ENCODE assay signal across 18 cellular contexts in the genomic region with DNA sequence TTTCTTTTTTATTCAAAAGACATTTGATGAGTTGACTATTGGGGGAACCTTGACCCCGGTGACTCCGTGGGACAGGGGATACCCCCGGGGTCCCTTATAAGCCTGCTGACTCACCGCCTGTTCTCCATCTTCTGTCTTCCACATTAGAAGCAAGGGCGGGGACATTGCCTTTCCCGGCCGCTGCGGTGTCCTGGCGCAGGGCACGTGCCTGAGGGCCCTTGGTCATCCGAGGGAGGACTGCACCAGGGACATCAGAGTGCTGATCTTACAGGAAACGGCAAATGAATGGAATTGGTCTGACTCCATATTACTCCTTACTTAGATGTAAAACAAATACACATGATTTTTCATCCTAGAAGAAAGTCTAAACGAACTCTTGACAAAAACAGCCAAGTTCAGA.
DNase-seq lines count a peak whose midpoint lies in the region; ATAC-seq, FAIRE-seq and TF ChIP-seq lines count a peak whose summit lies in the region.
"Had no signal": no experiment of that assay in that cellular context is flagged by ENCODE, and none has a peak within 500 bp of the region (broad histone marks: within the 10 kb centered on the region; RNA-seq: fewer than 3 reads in every experiment).

No MANE protein-coding gene starts in this region.

- CTCF ChIA-PET in K562 (lab: Yijun Ruan, JAX; ENCODE audit: low intra/inter-chr PET ratio) = interaction anchor here (0.6 kb wide), 1 partner anchor 485 kb away, joined by 3 read pairs; no protein-coding TSS in a partner anchor
- CTCF ChIA-PET in naive thymus-derived CD4-positive, alpha-beta T cell (lab: Charles Lee) = no interaction called here

- no peak for TF ChIP-seq RAD21 in K562 (CRISPR knock-in tag; conservative IDR thresholded peaks at IDR 0.05 in 1 of 2, IDR thresholded peaks at IDR 0.05 in 1 of 2)

- in situ Hi-C loops in K562 (cut with MboI) = no loop called here

- TF ChIP-seq EP300 in K562 (IDR thresholded peaks at IDR 0.05; ENCODE audit: low read length) = no peak

- peak overlapping the region; percentile 69 for H3K27ac ChIP-seq in DND-41 (ENCODE audit: low read length)
- peak overlapping the region; percentile 80 for H3K27ac ChIP-seq in KOPT-K1 (ENCODE audit: low read depth, low read length, poor library complexity, severe bottlenecking)
- no peak overlapping the region for H3K27ac ChIP-seq in K562 (ENCODE audit: extremely low read depth, low read depth, low read length)
- peak overlapping the region; percentile 91 for H3K27ac ChIP-seq in smooth muscle cell (ENCODE audit: low read depth)
- H3K27ac ChIP-seq in naive thymus-derived CD4-positive, alpha-beta T cell (ENCODE audit: low read depth, low read length) = no peak overlapping the region

- DNase-seq in DND-41 = no peak
- DNase-seq in K562 (ENCODE audit: extremely low read depth in 1 of 4, low spot score in 3 of 4) = peak in 1 of 4 experiments; percentile 23
- no peak for DNase-seq in smooth muscle cell (lab: John Stamatoyannopoulos, UW; ENCODE audit: unreplicated experiment)
- DNase-seq in frontal cortex (ENCODE audit: low spot score in 2 of 2) = no peak
- no peak for DNase-seq in naive thymus-derived CD4-positive, alpha-beta T cell
- DNase-seq: AML-193; Calu3; CD4-positive, CD25-positive, alpha-beta regulatory T cell; IMR-90; NCI-H187; NCI-H226; NCI-H524 treated with DMSO at 0.1 percent for 48 hours had no signal

- H3K9me3 ChIP-seq in DND-41 (ENCODE audit: insufficient read depth, low read length, severe bottlenecking) = no peaks in the 10 kb centered on the region
- peaks cover 8% of the 10 kb centered on the region for H3K9me3 ChIP-seq in KOPT-K1 (ENCODE audit: insufficient read depth, low read length, poor library complexity, severe bottlenecking)
- no peaks in the 10 kb centered on the region for H3K9me3 ChIP-seq in K562 (replicated peaks; ENCODE audit: control insufficient read depth, insufficient read depth, low read depth, low read length)
- H3K9me3 ChIP-seq in smooth muscle cell (replicated peaks; ENCODE audit: low read depth) = no peaks in the 10 kb centered on the region
- H3K9me3 ChIP-seq in naive thymus-derived CD4-positive, alpha-beta T cell (ENCODE audit: control insufficient read depth in 2 of 3, low read length in 3 of 3) = no peaks in the 10 kb centered on the region

- no peak overlapping the region for H2AFZ ChIP-seq in DND-41 (ENCODE audit: low read depth, low read length)
- no peak overlapping the region for H2AFZ ChIP-seq in K562 (ENCODE audit: low read depth, low read length)
- no peak overlapping the region for H2AFZ ChIP-seq in smooth muscle cell (ENCODE audit: low read depth)

- H3K9me3 Mint-ChIP-seq in naive thymus-derived CD4-positive, alpha-beta T cell = peaks cover 0 to 1% (median 0%) of the 10 kb centered on the region in 11 donors
- H3K9me3 Mint-ChIP-seq: CD4-positive, CD25-positive, alpha-beta regulatory T cell had no signal

- H3K4me1 ChIP-seq in DND-41 (ENCODE audit: insufficient read depth, low read length) (peaks cover 90% of the 10 kb centered on the region), K562 (replicated peaks in 1 of 2; ENCODE audit: control insufficient read depth in 2 of 2, insufficient read depth in 2 of 2, low read length in 2 of 2) (peaks cover 3 to 20% of the 10 kb centered on the region in 2 experiments; a peak in 3 of 5 replicates), smooth muscle cell (ENCODE audit: low read depth) (peaks cover 25% of the 10 kb centered on the region)
- H3K4me1 ChIP-seq in naive thymus-derived CD4-positive, alpha-beta T cell (ENCODE audit: control insufficient read depth in 2 of 2, insufficient read depth in 2 of 2, low read length in 2 of 2) = peaks cover 0 to 6% of the 10 kb centered on the region in 2 donors

- no peaks in the 10 kb centered on the region for H3K9me1 ChIP-seq in K562 (ENCODE audit: control insufficient read depth, insufficient read depth, low read length)

- no peak overlapping the region for H3K4me3 ChIP-seq in DND-41 (ENCODE audit: low read depth in 1 of 2, low read length in 2 of 2)
- no peak overlapping the region for H3K4me3 ChIP-seq in K562
- H3K4me3 ChIP-seq in smooth muscle cell = no peak overlapping the region
- no peak overlapping the region for H3K4me3 ChIP-seq in naive thymus-derived CD4-positive, alpha-beta T cell (ENCODE audit: low read length)
- H3K4me3 ChIP-seq: GM12878 had no signal

- FAIRE-seq in K562 (lab: Jason Lieb, UNC) (no peak), frontal cortex (lab: Jason Lieb, UNC) (no peak)
- FAIRE-seq: G401.6, GM12878, GM18507 had no signal

- 62% methylated on average over 13 of the region's 13 CpGs for WGBS in K562 (ENCODE audit: insufficient coverage, low coverage, missing lambda C conversion rate)
- WGBS in smooth muscle cell (ENCODE audit: low lambda C conversion rate) = 77% methylated on average over 13 of the region's 13 CpGs

- H3K9ac ChIP-seq in DND-41 (ENCODE audit: low read depth, low read length) (0 out of 2 replicates have a peak overlapping the region, but pooled peaks have one; percentile 15), K562 (ENCODE audit: insufficient read depth in 1 of 2, low read depth in 2 of 2, low read length in 2 of 2) (peak overlapping the region in 1 of 2 experiments; percentile 40; a peak in 1 of 4 replicates), smooth muscle cell (ENCODE audit: low read depth) (no peak overlapping the region)

- no TSS peak for BruUV-seq in K562 (replicated peaks; lab: Mats Ljungman, UMichigan)

- H3K4me2 ChIP-seq in DND-41 (ENCODE audit: insufficient read depth, low read length) (no peak overlapping the region), K562 (ENCODE audit: insufficient read depth, low read length) (no peak overlapping the region), smooth muscle cell (peak overlapping the region; percentile 18)

- peaks cover 24% of the 10 kb centered on the region for H3F3A ChIP-seq in smooth muscle cell (ENCODE audit: low read depth)

- no peaks in the 10 kb centered on the region for H4K20me1 ChIP-seq in DND-41 (ENCODE audit: insufficient read depth, low read length)
- H4K20me1 ChIP-seq in K562 (replicated peaks; ENCODE audit: control insufficient read depth, insufficient read depth, low read length) = peaks cover 10% of the 10 kb centered on the region; the same call in 1 of the 2 replicates
- peaks cover 96% of the 10 kb centered on the region for H4K20me1 ChIP-seq in smooth muscle cell (ENCODE audit: low read depth)

- H3K4me1 Mint-ChIP-seq in naive thymus-derived CD4-positive, alpha-beta T cell = peaks cover 7 to 52% (median 31%) of the 10 kb centered on the region in 7 donors

- H3K27ac Mint-ChIP-seq in naive thymus-derived CD4-positive, alpha-beta T cell = no peak overlapping the region
- H3K27ac Mint-ChIP-seq: CD4-positive, CD25-positive, alpha-beta regulatory T cell had no signal

- H3K27me3 ChIP-seq in DND-41 (ENCODE audit: insufficient read depth, low read length, poor library complexity) (no peaks in the 10 kb centered on the region), K562 (ENCODE audit: control insufficient read depth in 2 of 2, insufficient read depth in 2 of 2, low read length in 2 of 2) (no peaks in the 10 kb centered on the region), smooth muscle cell (ENCODE audit: low read depth) (no peaks in the 10 kb centered on the region)
- H3K27me3 ChIP-seq in naive thymus-derived CD4-positive, alpha-beta T cell (ENCODE audit: control insufficient read depth in 2 of 2, insufficient read depth in 2 of 2, low read length in 2 of 2) = no peaks in the 10 kb centered on the region

- intact Hi-C loops in K562 (cut with micrococcal nuclease) = no loop called here
- intact Hi-C loops in naive thymus-derived CD4-positive, alpha-beta T cell (cut with micrococcal nuclease) = no loop called here

- peaks cover 0 to 20% (median 4%) of the 10 kb centered on the region in 5 donors for H3K36me3 Mint-ChIP-seq in naive thymus-derived CD4-positive, alpha-beta T cell
- H3K36me3 Mint-ChIP-seq: CD4-positive, CD25-positive, alpha-beta regulatory T cell had no signal

- H3K27me3 Mint-ChIP-seq in naive thymus-derived CD4-positive, alpha-beta T cell = no peaks in the 10 kb centered on the region
- H3K27me3 Mint-ChIP-seq: CD4-positive, CD25-positive, alpha-beta regulatory T cell had no signal

- H3K36me3 ChIP-seq in DND-41 (ENCODE audit: insufficient read depth, low read length) (peaks cover 12% of the 10 kb centered on the region; the same call in 1 of the 2 replicates), KOPT-K1 (ENCODE audit: insufficient read depth, low read length) (no peaks in the 10 kb centered on the region), K562 (ENCODE audit: control insufficient read depth, insufficient read depth, low read length) (peaks cover 8% of the 10 kb centered on the region; the same call in 1 of the 3 replicates), smooth muscle cell (ENCODE audit: low read depth) (no peaks in the 10 kb centered on the region)
- peaks cover 0 to 4% (median 0%) of the 10 kb centered on the region in 3 experiments for H3K36me3 ChIP-seq in naive thymus-derived CD4-positive, alpha-beta T cell (ENCODE audit: control insufficient read depth in 2 of 3, insufficient read depth in 3 of 3, low read length in 3 of 3)

- ATAC-seq in DND-41 (ENCODE audit: insufficient read depth, low read depth) = no peak
- peak; percentile 58 for ATAC-seq in K562
- no peak for ATAC-seq in HG03457 (IDR thresholded peaks at IDR 0.05; ENCODE audit: unreplicated experiment)
- ATAC-seq in naive thymus-derived CD4-positive, alpha-beta T cell = no peak
- no peak for ATAC-seq in GM18505 (IDR thresholded peaks at IDR 0.05; ENCODE audit: unreplicated experiment)
- ATAC-seq: GM12878 had no signal

- POLR2A ChIA-PET in K562 (lab: Yijun Ruan, JAX) = no interaction called here
- POLR2A ChIA-PET in naive thymus-derived CD4-positive, alpha-beta T cell (lab: Charles Lee) = no interaction called here

- TF ChIP-seq CTCF in DND-41 (IDR thresholded peaks at IDR 0.05; ENCODE audit: borderline replicate concordance, extremely low read depth, low read length, poor library complexity, severe bottlenecking) (no peak), K562 (IDR thresholded peaks at IDR 0.05 in 2 of 3, conservative IDR thresholded peaks at IDR 0.05 in 1 of 3; ENCODE audit: insufficient read depth in 2 of 3, low read depth in 1 of 3, low read length in 3 of 3) (no peak), smooth muscle cell (IDR thresholded peaks at IDR 0.05; ENCODE audit: borderline replicate concordance, insufficient read depth, poor library complexity, severe bottlenecking) (no peak)

- H3K4me3 Mint-ChIP-seq in naive thymus-derived CD4-positive, alpha-beta T cell = no peak overlapping the region
- H3K4me3 Mint-ChIP-seq: CD4-positive, CD25-positive, alpha-beta regulatory T cell had no signal

- TF ChIP-seq POLR2A in K562 (conservative IDR thresholded peaks at IDR 0.05) = no peak
- TF ChIP-seq POLR2A in GM18505 (IDR thresholded peaks at IDR 0.05; ENCODE audit: borderline replicate concordance, extremely low read depth, insufficient read depth, insufficient read length) = no peak

- H3K79me2 ChIP-seq in DND-41 (ENCODE audit: insufficient read depth, low read length) (peaks cover 78% of the 10 kb centered on the region), K562 (ENCODE audit: control insufficient read depth, insufficient read depth, low read length) (peaks cover 3% of the 10 kb centered on the region; the same call in 1 of the 3 replicates), smooth muscle cell (ENCODE audit: low read depth) (peaks cover 62% of the 10 kb centered on the region)

TF ChIP-seq in K562, 482 proteins besides CTCF, POLR2A, EP300 and RAD21 (continues in another document):
- TF ChIP-seq EWSR1 (IDR thresholded peaks at IDR 0.05; ENCODE audit: borderline replicate concordance, low read depth, partially characterized antibody) = no peak

Comparison
In these comparisons a context has a peak if more than half of its experiments do, and no peak if none do; other contexts are left out.
1. H3K27ac ChIP-seq: peak in DND-41 (single experiment), KOPT-K1 (single experiment) and smooth muscle cell (single experiment); none in K562 (single experiment) and naive thymus-derived CD4-positive, alpha-beta T cell (single experiment).